ENCODE assay signal across 17 cellular contexts in genomic region chr7:102942883-102943261, GRCh38. TPM values are rescaled to one million over a fixed set of nuclear protein-coding genes. Genes with fewer than 3 reads are reported as not detected.
DNase-seq lines count a peak whose midpoint lies in the region; FAIRE-seq and TF ChIP-seq lines count a peak whose summit lies in the region.
"Had no signal": no experiment of that assay in that cellular context is flagged by ENCODE, and none has a peak within 500 bp of the region (broad histone marks: within the 10 kb centered on the region; RNA-seq: fewer than 3 reads in every experiment).

No MANE protein-coding gene starts in this region.

- H3K36me3 ChIP-seq in SK-N-MC (ENCODE audit: insufficient read depth, low read length) (no peaks in the 10 kb centered on the region), endocrine pancreas (ENCODE audit: control insufficient read depth, insufficient read depth, low read length) (no peaks in the 10 kb centered on the region), iPS-20b (ENCODE audit: insufficient read depth, low read depth, low read length) (no peaks in the 10 kb centered on the region), uterus (no peaks in the 10 kb centered on the region), OCI-LY7 (ENCODE audit: insufficient read depth, low read length) (no peaks in the 10 kb centered on the region)
- H3K36me3 ChIP-seq: BE2C had no signal

- CTCF ChIA-PET in OCI-LY7 (lab: Charles Lee; ENCODE audit: unreplicated experiment) = no interaction called here

- H3K4me3 ChIP-seq in SK-N-MC (peak overlapping the region; percentile 35), endocrine pancreas (ENCODE audit: control insufficient read depth, insufficient read depth, low read length) (peak overlapping the region; percentile 55), iPS-20b (ENCODE audit: low read length) (peak overlapping the region; percentile 46), uterus (peak overlapping the region in 1 of 2 donors; percentile 3), OCI-LY7 (ENCODE audit: low read depth, low read length, poor library complexity, severe bottlenecking) (no peak overlapping the region)

- POLR2A ChIA-PET in OCI-LY7 (lab: Charles Lee) = interaction anchor here (0.5 kb wide), 1 partner anchor 1448 kb away, joined by 3 read pairs; no protein-coding TSS in a partner anchor

- no peaks in the 10 kb centered on the region for H3K4me1 ChIP-seq in endocrine pancreas (ENCODE audit: control insufficient read depth, insufficient read depth, low read length)
- H3K4me1 ChIP-seq in iPS-20b (ENCODE audit: insufficient read depth, low read length) = peaks cover 51% of the 10 kb centered on the region
- H3K4me1 ChIP-seq in uterus = no peaks in the 10 kb centered on the region
- H3K4me1 ChIP-seq in OCI-LY7 (ENCODE audit: insufficient read depth, low read length, poor library complexity, severe bottlenecking) = no peaks in the 10 kb centered on the region
- H3K4me1 ChIP-seq: BE2C had no signal

- BruUV-seq in OCI-LY7 (replicated peaks; lab: Mats Ljungman, UMichigan) = no TSS peak

- H3K27me3 ChIP-seq in endocrine pancreas (ENCODE audit: control insufficient read depth, insufficient read depth, low read length) (no peaks in the 10 kb centered on the region), iPS-20b (ENCODE audit: insufficient read depth, low read length) (no peaks in the 10 kb centered on the region), uterus (no peaks in the 10 kb centered on the region)
- H3K27me3 ChIP-seq: BE2C had no signal

- FAIRE-seq in frontal cortex (lab: Jason Lieb, UNC) = no peak
- FAIRE-seq: G401.6, GM12891 had no signal

- H3K9me2 ChIP-seq in OCI-LY7 (ENCODE audit: insufficient read depth, low read length) = no peaks in the 10 kb centered on the region

- no peaks in the 10 kb centered on the region for H3K9me3 ChIP-seq in SK-N-MC (ENCODE audit: low read depth, low read length)
- no peaks in the 10 kb centered on the region for H3K9me3 ChIP-seq in endocrine pancreas (ENCODE audit: control insufficient read depth, low read length)
- H3K9me3 ChIP-seq in iPS-20b (ENCODE audit: insufficient read depth, low read depth, low read length) = no peaks in the 10 kb centered on the region
- H3K9me3 ChIP-seq in uterus = no peaks in the 10 kb centered on the region
- H3K9me3 ChIP-seq in OCI-LY7 (ENCODE audit: low read length) = no peaks in the 10 kb centered on the region
- H3K9me3 ChIP-seq: BE2C had no signal

- no peaks in the 10 kb centered on the region for H4K20me1 ChIP-seq in OCI-LY7 (ENCODE audit: insufficient read depth, low read length)

- no peak for TF ChIP-seq CTCF in uterus (IDR thresholded peaks at IDR 0.05)
- no peak for TF ChIP-seq CTCF in OCI-LY7 (conservative IDR thresholded peaks at IDR 0.05; ENCODE audit: low read length)

- intact Hi-C loops in uterus (cut with DNase I; ENCODE audit: low total_unique reads) = no loop called here
- intact Hi-C loops in OCI-LY7 (cut with micrococcal nuclease; ENCODE audit: unreplicated experiment) = loop anchor here (10.0 kb wide), 1 partner anchor 112 kb away; no protein-coding TSS in a partner anchor

- no peaks in the 10 kb centered on the region for H3K79me2 ChIP-seq in OCI-LY7 (ENCODE audit: insufficient read depth, low read depth, low read length)

- H3K4me2 ChIP-seq in OCI-LY7 (ENCODE audit: low read length) = no peak overlapping the region

- H3K27ac ChIP-seq in SK-N-MC = peak overlapping the region; percentile 71
- peak overlapping the region; percentile 29 for H3K27ac ChIP-seq in iPS-20b (ENCODE audit: low read length)
- peak overlapping the region; percentile 13 to 62 for H3K27ac ChIP-seq in uterus
- no peak overlapping the region for H3K27ac ChIP-seq in OCI-LY7 (ENCODE audit: low read depth, low read length, poor library complexity, severe bottlenecking)

- H3K9ac ChIP-seq in SK-N-MC (ENCODE audit: insufficient read length) (peak overlapping the region; percentile 48), endocrine pancreas (ENCODE audit: control insufficient read depth, insufficient read depth, low read length) (no peak overlapping the region), iPS-20b (ENCODE audit: low read depth, low read length) (peak overlapping the region; percentile 2; the same call in 1 of the 2 replicates)

- no peak overlapping the region for H2AFZ ChIP-seq in OCI-LY7 (ENCODE audit: low read length)

- DNase-seq in SK-N-MC (ENCODE audit: low read depth, low spot score) (no peak), uterus (no peak), frontal cortex (ENCODE audit: low spot score in 2 of 2) (no peak), OCI-LY7 (ENCODE audit: low spot score) (no peak), NCI-H510A (lab: John Stamatoyannopoulos, UW) (no peak)
- DNase-seq: BE2C; CD4-positive, alpha-beta memory T cell; DMS79 treated with DMSO at 0.1 percent for 48 hours; NCI-H1092; NCI-H1694; NCI-H446; NCI-H774 had no signal

- no peak for TF ChIP-seq POLR2A in uterus (IDR thresholded peaks at IDR 0.05)

RNA-seq across cellular contexts. Expression of gene LRRC17, which starts 30.1 kb away (rescaled TPM):
- total RNA-seq in uterus (100 to 1,000 TPM in 1 of 4 donors, 1 to 10 TPM in 2, under 1 TPM in 1; 0.29 to 180 (median 4.9) TPM), frontal cortex (15.5 TPM), OCI-LY7 (2022) (not detected in 2 replicates)
- total RNA-seq in OCI-LY7 (2014; rRNA removed; shearing (Covaris generic)) = not detected in 2 replicates
- total RNA-seq: HT-29 had no signal
